ENCODE assay signal across 15 cellular contexts in genomic region chr3:139309880-139310279, GRCh38. TPM values are rescaled to one million over a fixed set of nuclear protein-coding genes. Genes with fewer than 3 reads are reported as not detected.
DNase-seq lines count a peak whose midpoint lies in the region; ATAC-seq, FAIRE-seq and TF ChIP-seq lines count a peak whose summit lies in the region.
"Had no signal": no experiment of that assay in that cellular context is flagged by ENCODE, and none has a peak within 500 bp of the region (broad histone marks: within the 10 kb centered on the region; RNA-seq: fewer than 3 reads in every experiment).

No MANE protein-coding gene starts in this region.

- H3K27me3 Mint-ChIP-seq in Calu3 (ENCODE audit: unreplicated experiment) = no peaks in the 10 kb centered on the region

- no peaks in the 10 kb centered on the region for H3K9me2 ChIP-seq in HCT116 (ENCODE audit: insufficient read depth)

- intact Hi-C loops in HCT116 (cut with micrococcal nuclease) (loop anchor here (1.0 to 10.0 kb wide), 2 partner anchors 8 to 715 kb away; partner anchors contain the start of gene CEP70), pancreas (cut with DNase I) (no loop called here), Calu3 (cut with micrococcal nuclease; ENCODE audit: unreplicated experiment) (no loop called here)

- no peak for TF ChIP-seq RAD21 in HCT116 (IDR thresholded peaks at IDR 0.05; ENCODE audit: low read depth)

- no peaks in the 10 kb centered on the region for H3K9me3 Mint-ChIP-seq in Calu3 (ENCODE audit: low read depth, unreplicated experiment)
- H3K9me3 Mint-ChIP-seq: activated CD4-positive, alpha-beta memory T cell treated with anti-CD3 and anti-CD28 coated beads, Interleukin-2, amount 10 ng/mL, durations not matched to agents 7 days and 5 days; activated T-helper 17 cell treated with anti-CD3 and anti-CD28 coated beads, Interleukin-2, amount 50 U/mL, for 72 hours; naive thymus-derived CD4-positive, alpha-beta T cell had no signal

- no peak for TF ChIP-seq POLR2A in HCT116 (IDR thresholded peaks at IDR 0.05; ENCODE audit: borderline replicate concordance, extremely low read depth, insufficient read depth, insufficient read length)

- peaks cover 62% of the 10 kb centered on the region for H3K4me1 Mint-ChIP-seq in Calu3 (ENCODE audit: low read depth, unreplicated experiment)
- H3K4me1 Mint-ChIP-seq: activated CD4-positive, alpha-beta memory T cell treated with anti-CD3 and anti-CD28 coated beads, Interleukin-2, amount 10 ng/mL, durations not matched to agents 7 days and 5 days; activated T-helper 17 cell treated with anti-CD3 and anti-CD28 coated beads, Interleukin-2, amount 50 U/mL, for 72 hours; naive thymus-derived CD4-positive, alpha-beta T cell had no signal

- ATAC-seq in HCT116 (peak; percentile 59), pancreas (no peak), GM18861 (IDR thresholded peaks at IDR 0.05; ENCODE audit: unreplicated experiment) (no peak)
- ATAC-seq: activated T-helper 17 cell treated with anti-CD3 and anti-CD28 coated beads, Interleukin-2, amount 50 U/mL, for 72 hours; left colon; naive thymus-derived CD4-positive, alpha-beta T cell; sciatic nerve had no signal

- no peak for FAIRE-seq in pancreas (lab: Jason Lieb, UNC)

- DNase-seq in HCT116 (ENCODE audit: low read depth, low spot score) = no peak
- peak; percentile 75 to 76 for DNase-seq in SJSA1 (ENCODE audit: low read depth in 1 of 2, low spot score in 2 of 2)
- peak; percentile 41 for DNase-seq in fibroblast of the aortic adventitia (ENCODE audit: low read depth)
- DNase-seq in smooth muscle cell of the brain vasculature (ENCODE audit: low read depth, low spot score) = peak; percentile 29
- no peak for DNase-seq in pancreas
- no peak for DNase-seq in KG1 (lab: John Stamatoyannopoulos, UW)
- no peak for DNase-seq in Calu3
- DNase-seq: activated CD4-positive, alpha-beta memory T cell treated with anti-CD3 and anti-CD28 coated beads, Interleukin-2, amount 10 ng/mL, durations not matched to agents 7 days and 5 days; head of caudate nucleus; left colon; naive thymus-derived CD4-positive, alpha-beta T cell; RPMI8226 had no signal

- H4K20me1 ChIP-seq in HCT116 (ENCODE audit: insufficient read depth) = no peaks in the 10 kb centered on the region

- TF ChIP-seq CTCF in HCT116 (IDR thresholded peaks at IDR 0.05 in 2 of 3, conservative IDR thresholded peaks at IDR 0.05 in 1 of 3; ENCODE audit: borderline replicate concordance in 1 of 3, insufficient read depth in 1 of 3, low read depth in 2 of 3, low read length in 2 of 3) (no peak), fibroblast of the aortic adventitia (IDR thresholded peaks at IDR 0.05; ENCODE audit: insufficient read depth, low read length) (no peak), pancreas (IDR thresholded peaks at IDR 0.05) (no peak), Calu3 (IDR thresholded peaks at IDR 0.05; ENCODE audit: unreplicated experiment) (no peak)

- H3K4me3 ChIP-seq in HCT116 (replicated peaks in 1 of 2; ENCODE audit: low read depth in 1 of 2, low read length in 2 of 2) = peak overlapping the region in 1 of 2 experiments; percentile 11; a peak in 1 of 4 replicates
- no peak overlapping the region for H3K4me3 ChIP-seq in SJSA1
- H3K4me3 ChIP-seq in fibroblast of the aortic adventitia (ENCODE audit: low read depth, low read length) = no peak overlapping the region
- no peak overlapping the region for H3K4me3 ChIP-seq in pancreas

- H3K9ac ChIP-seq in HCT116 (ENCODE audit: low read length) = peak overlapping the region; percentile 71

- peaks cover 85 to 98% of the 10 kb centered on the region in 2 experiments for H3K4me1 ChIP-seq in HCT116 (ENCODE audit: control insufficient read depth in 1 of 2, insufficient read depth in 2 of 2, low read length in 2 of 2)
- H3K4me1 ChIP-seq in SJSA1 (replicated peaks) = peaks cover 80% of the 10 kb centered on the region
- H3K4me1 ChIP-seq in pancreas = no peaks in the 10 kb centered on the region

- H3K27ac ChIP-seq in HCT116 (ENCODE audit: low read depth, low read length) = peak overlapping the region; percentile 99
- peak overlapping the region; percentile 71 for H3K27ac ChIP-seq in SJSA1
- H3K27ac ChIP-seq in pancreas = no peak overlapping the region

- no peaks in the 10 kb centered on the region for H3K36me3 ChIP-seq in HCT116 (ENCODE audit: control insufficient read depth in 1 of 2, insufficient read depth in 2 of 2, low read length in 2 of 2)
- H3K36me3 ChIP-seq in SJSA1 = no peaks in the 10 kb centered on the region
- no peaks in the 10 kb centered on the region for H3K36me3 ChIP-seq in pancreas

- 82 to 83% methylated on average over 4 of the region's 4 CpGs for WGBS in pancreas, 2 donors

- peak overlapping the region; percentile 67 for H3K4me2 ChIP-seq in HCT116 (ENCODE audit: low read length)

- H3K4me3 Mint-ChIP-seq in Calu3 (ENCODE audit: low read depth, unreplicated experiment) = no peak overlapping the region
- H3K4me3 Mint-ChIP-seq: activated CD4-positive, alpha-beta memory T cell treated with anti-CD3 and anti-CD28 coated beads, Interleukin-2, amount 10 ng/mL, durations not matched to agents 7 days and 5 days; activated T-helper 17 cell treated with anti-CD3 and anti-CD28 coated beads, Interleukin-2, amount 50 U/mL, for 72 hours; naive thymus-derived CD4-positive, alpha-beta T cell had no signal

- BruUV-seq in HCT116 (replicated peaks; lab: Mats Ljungman, UMichigan) = no TSS peak
- no TSS peak for BruUV-seq in Calu3 (replicated peaks; lab: Mats Ljungman, UMichigan)

- RAD21 ChIA-PET in HCT116 (lab: Charles Lee; ENCODE audit: low non-redundant PET in 1 of 2, low total read pairs in 2 of 2, uncharacterized antibody in 2 of 2, unreplicated experiment in 2 of 2) = interaction anchor here (1.1 to 1.9 kb wide), 4 partner anchors 8 to 197 kb away, joined by 3 to 9 read pairs (median 5); no protein-coding TSS in a partner anchor

- POLR2A ChIA-PET in HCT116 (lab: Charles Lee) = interaction anchor here (1.1 to 15.9 kb wide), 3 partner anchors 9 to 12 kb away, joined by 4 to 198 read pairs (median 34); no protein-coding TSS in a partner anchor

- peaks cover 10% of the 10 kb centered on the region; the same call in 1 of the 2 replicates for H3K79me2 ChIP-seq in HCT116 (ENCODE audit: insufficient read depth, low read length)

- CTCF ChIA-PET in HCT116 (lab: Charles Lee) (interaction anchor here (0.6 to 2.1 kb wide), 6 partner anchors 8 to 198 kb away, joined by 3 to 25 read pairs (median 6); no protein-coding TSS in a partner anchor), Calu3 (lab: Charles Lee) (interaction anchor here (1.6 to 2.2 kb wide), 3 partner anchors 8 to 198 kb away, joined by 4 to 7 read pairs (median 6); no protein-coding TSS in a partner anchor)

- H3K27ac Mint-ChIP-seq in Calu3 (ENCODE audit: unreplicated experiment) = no peak overlapping the region
- H3K27ac Mint-ChIP-seq: activated CD4-positive, alpha-beta memory T cell treated with anti-CD3 and anti-CD28 coated beads, Interleukin-2, amount 10 ng/mL, durations not matched to agents 7 days and 5 days; activated T-helper 17 cell treated with anti-CD3 and anti-CD28 coated beads, Interleukin-2, amount 50 U/mL, for 72 hours; naive thymus-derived CD4-positive, alpha-beta T cell had no signal

- no peaks in the 10 kb centered on the region for H3K27me3 ChIP-seq in HCT116 (ENCODE audit: insufficient read depth, low read length)
- no peaks in the 10 kb centered on the region for H3K27me3 ChIP-seq in SJSA1 (replicated peaks)
- no peaks in the 10 kb centered on the region for H3K27me3 ChIP-seq in pancreas

- no peak overlapping the region for H2AFZ ChIP-seq in HCT116 (ENCODE audit: low read depth, low read length, poor library complexity, severe bottlenecking)

- H3K9me3 ChIP-seq in HCT116 (ENCODE audit: control insufficient read depth in 1 of 2, insufficient read depth in 1 of 2, low read depth in 1 of 2, low read length in 2 of 2) (no peaks in the 10 kb centered on the region), SJSA1 (replicated peaks) (no peaks in the 10 kb centered on the region), pancreas (no peaks in the 10 kb centered on the region)

- no peaks in the 10 kb centered on the region for H3K36me3 Mint-ChIP-seq in Calu3 (ENCODE audit: insufficient read depth, unreplicated experiment)
- H3K36me3 Mint-ChIP-seq: naive thymus-derived CD4-positive, alpha-beta T cell had no signal

TF ChIP-seq in HCT116, 20 proteins besides CTCF, POLR2A, EP300 and RAD21 (continues in another document):
- no peak for TF ChIP-seq EGR1 (IDR thresholded peaks at IDR 0.05; ENCODE audit: low read depth)
- TF ChIP-seq FOSL1 (IDR thresholded peaks at IDR 0.05; ENCODE audit: low read depth) = no peak
- no peak for TF ChIP-seq SIN3A (IDR thresholded peaks at IDR 0.05; ENCODE audit: low read depth)
- no peak for TF ChIP-seq ZFX (IDR thresholded peaks at IDR 0.05)
- no peak for TF ChIP-seq ELF1 (IDR thresholded peaks at IDR 0.05; ENCODE audit: borderline replicate concordance, low read depth)
- no peak for TF ChIP-seq CBX3 (IDR thresholded peaks at IDR 0.05; ENCODE audit: low read depth)
- no peak for TF ChIP-seq MAX (IDR thresholded peaks at IDR 0.05)
- TF ChIP-seq SP1 (IDR thresholded peaks at IDR 0.05; ENCODE audit: low read depth) = no peak
- no peak for TF ChIP-seq CEBPB (IDR thresholded peaks at IDR 0.05; ENCODE audit: low read depth)
- no peak for TF ChIP-seq ZBTB33 (IDR thresholded peaks at IDR 0.05; ENCODE audit: extremely low read depth, insufficient replicate concordance, low read length)

RNA-seq across cellular contexts. Expression of gene MRPS22, which starts 33.9 kb away (rescaled TPM):
- total RNA-seq in HCT116 (2021; ENCODE audit: unreplicated experiment) = 95.1 TPM
- polyA plus RNA-seq in HCT116 (2012) = 50.5 and 67.7 TPM in 2 replicates
- total RNA-seq in SJSA1 (2014; rRNA removed; shearing (Covaris generic)) = 75.3 and 103 TPM in 2 replicates
- total RNA-seq in fibroblast of the aortic adventitia (ENCODE audit: low replicate concordance) = 75.8 and 92.1 TPM in 2 replicates
- total RNA-seq in pancreas = 10 to 100 TPM; 17.3 to 27.2 (median 18.8) TPM
- 10 to 100 TPM; 14.7 to 29.0 TPM for polyA plus RNA-seq in pancreas
- total RNA-seq in Calu3 (2022) = 79.5 and 82.4 TPM in 2 replicates

Comparison
In these comparisons a context has a peak if more than half of its experiments do, and no peak if none do; other contexts are left out.
1. DNase-seq: peak in SJSA1 (2 of 2), fibroblast of the aortic adventitia (single experiment) and smooth muscle cell of the brain vasculature (single experiment); none in HCT116 (single experiment), pancreas (0 of 6), KG1 (single experiment) and Calu3 (single experiment).
2. H3K27ac ChIP-seq: peak in HCT116 (single experiment) and SJSA1 (single experiment); none in pancreas (0 of 4).